Comparison of ENCODE assay signal across 8 cellular contexts in the genomic region with DNA sequence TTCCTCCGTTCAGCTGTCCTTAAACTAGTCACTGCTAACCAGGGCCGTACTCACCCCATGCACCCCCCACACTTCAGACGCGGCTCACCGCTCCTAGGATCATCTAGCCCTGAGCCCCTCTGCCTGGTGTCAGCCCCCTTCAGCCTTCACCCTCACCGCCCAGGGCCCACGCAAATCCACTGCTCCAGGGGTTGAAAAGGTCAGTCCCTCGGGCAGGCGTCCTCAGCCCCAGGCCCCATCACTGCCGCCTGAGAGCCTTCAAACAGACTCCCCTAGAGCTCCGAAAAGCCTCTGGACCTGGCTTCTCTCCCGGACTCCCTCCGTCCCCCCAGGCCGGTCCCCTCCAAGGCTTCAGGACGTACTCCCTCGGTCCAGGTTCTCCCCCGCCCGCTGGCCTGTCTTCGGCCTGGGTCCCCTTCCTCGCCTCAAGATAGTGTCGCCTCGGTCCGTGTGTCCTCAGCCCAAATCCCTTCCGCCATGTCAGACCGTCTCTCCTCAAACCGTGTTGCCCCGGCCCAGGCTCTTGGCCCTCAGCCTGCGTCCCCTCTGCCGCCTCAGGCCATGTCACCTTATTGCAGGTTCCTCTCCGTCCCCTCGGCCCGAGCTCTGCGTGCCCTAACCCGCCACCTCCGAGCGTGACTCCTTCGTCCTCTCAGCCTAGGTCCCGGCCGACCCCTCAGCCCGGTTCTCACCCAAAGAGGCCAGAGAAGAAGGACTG.
DNase-seq lines count a peak whose midpoint lies in the region; ATAC-seq and TF ChIP-seq lines count a peak whose summit lies in the region.

No MANE protein-coding gene starts in this region.

- peak overlapping the region; percentile 98 for H3K9ac ChIP-seq in NT2/D1 (ENCODE audit: insufficient read length, low read depth)
- H3K9ac ChIP-seq in duodenal mucosa (ENCODE audit: low read depth in 1 of 2, low read length in 2 of 2) = peak overlapping the region; percentile 99 to 100

- H3K9me3 Mint-ChIP-seq in nephron progenitor cell = no peaks in the 10 kb centered on the region

- H3K27ac Mint-ChIP-seq in nephron progenitor cell = peak overlapping the region; percentile 100

- ATAC-seq in GM21528 (IDR thresholded peaks at IDR 0.05; ENCODE audit: low FRiP score, unreplicated experiment) (peak; percentile 4), GM18861 (IDR thresholded peaks at IDR 0.05; ENCODE audit: unreplicated experiment) (no peak)

- H3K27me3 ChIP-seq in NT2/D1 (ENCODE audit: insufficient read depth, insufficient read length) = no peaks in the 10 kb centered on the region
- no peaks in the 10 kb centered on the region for H3K27me3 ChIP-seq in duodenal mucosa (ENCODE audit: control insufficient read depth in 1 of 2, insufficient read depth in 2 of 2, low read length in 2 of 2)

- peak overlapping the region; percentile 94 for H3K27ac ChIP-seq in duodenal mucosa (ENCODE audit: low read depth, low read length)

- H3K4me3 ChIP-seq in NT2/D1 (ENCODE audit: insufficient read length, low read depth) (peak overlapping the region; percentile 97), duodenal mucosa (ENCODE audit: low read depth in 1 of 2, low read length in 2 of 2) (peak overlapping the region; percentile 99)

- H3K4me3 Mint-ChIP-seq in nephron progenitor cell = peak overlapping the region; percentile 98

- no peak for TF ChIP-seq CTCF in nephron progenitor cell (IDR thresholded peaks at IDR 0.05)

- H3K9me3 ChIP-seq in NT2/D1 (ENCODE audit: insufficient read depth, low read length) (no peaks in the 10 kb centered on the region), duodenal mucosa (ENCODE audit: control insufficient read depth in 1 of 2, low read length in 2 of 2) (no peaks in the 10 kb centered on the region)

- no peak for DNase-seq in NT2/D1 (ENCODE audit: low read depth, low spot score)
- DNase-seq in nephron progenitor cell = peak; percentile 33
- DNase-seq in effector CD4-positive, alpha-beta T cell = no peak
- no peak for DNase-seq in globus pallidus (ENCODE audit: low spot score)
- DNase-seq in activated CD4-positive, alpha-beta T cell treated with anti-CD3 and anti-CD28 coated beads for 1 hour = no peak

- H3K27me3 Mint-ChIP-seq in nephron progenitor cell (ENCODE audit: low read depth, poor library complexity) = peaks cover 12% of the 10 kb centered on the region

- H3K4me1 ChIP-seq in NT2/D1 (ENCODE audit: insufficient read depth, insufficient read length) (peaks cover 2% of the 10 kb centered on the region), duodenal mucosa (ENCODE audit: control insufficient read depth in 1 of 2, insufficient read depth in 2 of 2, low read length in 2 of 2) (peaks cover 33 to 40% of the 10 kb centered on the region in 2 donors)

- H3K4me1 Mint-ChIP-seq in nephron progenitor cell = peaks cover 42% of the 10 kb centered on the region

- H3K36me3 ChIP-seq in NT2/D1 (ENCODE audit: insufficient read depth, insufficient read length, low read length) = peaks cover 8% of the 10 kb centered on the region
- H3K36me3 ChIP-seq in duodenal mucosa (ENCODE audit: control insufficient read depth in 1 of 2, insufficient read depth in 2 of 2, low read length in 2 of 2) = peaks cover 0 to 16% of the 10 kb centered on the region in 2 donors

- no peaks in the 10 kb centered on the region for H3K36me3 Mint-ChIP-seq in nephron progenitor cell (ENCODE audit: low read depth)
